ENCODE assay signal across 17 cellular contexts in genomic region chr11:126336065-126336464, GRCh38. TPM values are rescaled to one million over a fixed set of nuclear protein-coding genes. Genes with fewer than 3 reads are reported as not detected.
DNase-seq lines count a peak whose midpoint lies in the region; ATAC-seq and TF ChIP-seq lines count a peak whose summit lies in the region.
"Had no signal": no experiment of that assay in that cellular context is flagged by ENCODE, and none has a peak within 500 bp of the region (broad histone marks: within the 10 kb centered on the region; RNA-seq: fewer than 3 reads in every experiment).

No MANE protein-coding gene starts in this region.

- no peak for TF ChIP-seq CTCF in CD8-positive, alpha-beta T cell (IDR thresholded peaks at IDR 0.05)
- TF ChIP-seq CTCF in activated CD8-positive, alpha-beta T cell treated with anti-CD3 and anti-CD28 coated beads for 36 hours (IDR thresholded peaks at IDR 0.05), result no peak

- H3K4me3 ChIP-seq in BLaER1 treated with 17β-estradiol and CSF1 and Interleukin-3, amounts not matched to agents 10 nM and 100 nM, result no peak overlapping the region
- H3K4me3 ChIP-seq in CD8-positive, alpha-beta T cell (ENCODE audit: low read depth, low read length), result no peak overlapping the region
- H3K4me3 ChIP-seq in naive thymus-derived CD4-positive, alpha-beta T cell (ENCODE audit: low read length), result no peak overlapping the region
- H3K4me3 ChIP-seq: gastroesophageal sphincter had no signal

- H3K9me3 ChIP-seq in BLaER1 treated with 17β-estradiol and CSF1 and Interleukin-3, amounts not matched to agents 10 nM and 100 nM (replicated peaks in 1 of 11), result no peaks in the 10 kb centered on the region
- no peaks in the 10 kb centered on the region for H3K9me3 ChIP-seq in CD8-positive, alpha-beta T cell (ENCODE audit: low read length)
- H3K9me3 ChIP-seq in naive thymus-derived CD4-positive, alpha-beta T cell (ENCODE audit: control insufficient read depth in 2 of 3, low read length in 3 of 3), result no peaks in the 10 kb centered on the region
- H3K9me3 ChIP-seq: gastroesophageal sphincter had no signal

- H3K4me3 Mint-ChIP-seq in CD8-positive, alpha-beta T cell, result no peak overlapping the region
- no peak overlapping the region for H3K4me3 Mint-ChIP-seq in activated CD8-positive, alpha-beta T cell treated with anti-CD3 and anti-CD28 coated beads for 36 hours
- H3K4me3 Mint-ChIP-seq in naive thymus-derived CD4-positive, alpha-beta T cell, result no peak overlapping the region
- H3K4me3 Mint-ChIP-seq: stimulated activated naive CD8-positive, alpha-beta T cell treated with anti-CD3 and anti-CD28 coated beads, Interleukin-15, Interleukin-2, amounts not matched to agents 100 ng/mL and 50 ng/mL, for 24 hours had no signal

- H3K4me1 Mint-ChIP-seq in CD8-positive, alpha-beta T cell (ENCODE audit: low read depth), result peaks cover 17% of the 10 kb centered on the region
- peaks cover 10% of the 10 kb centered on the region for H3K4me1 Mint-ChIP-seq in activated CD8-positive, alpha-beta T cell treated with anti-CD3 and anti-CD28 coated beads for 36 hours (ENCODE audit: low read depth)
- H3K4me1 Mint-ChIP-seq in naive thymus-derived CD4-positive, alpha-beta T cell, result peaks cover 4 to 29% (median 8%) of the 10 kb centered on the region in 7 donors

- peak; percentile 45 for ATAC-seq in CD8-positive, alpha-beta T cell
- peak; percentile 54 for ATAC-seq in activated CD8-positive, alpha-beta T cell treated with anti-CD3 and anti-CD28 coated beads for 36 hours
- peak; percentile 47 for ATAC-seq in naive thymus-derived CD4-positive, alpha-beta T cell
- ATAC-seq: activated CD4-positive, CD25-positive, alpha-beta regulatory T cell treated with anti-CD3 and anti-CD28 coated beads, Interleukin-2, amount 50 U/mL, for 24 hours; gastroesophageal sphincter; sciatic nerve had no signal

- intact Hi-C loops in CD8-positive, alpha-beta T cell (cut with DNase I, micrococcal nuclease), result no loop called here
- intact Hi-C loops in activated CD8-positive, alpha-beta T cell treated with anti-CD3 and anti-CD28 coated beads for 36 hours (cut with micrococcal nuclease), result no loop called here
- intact Hi-C loops in naive thymus-derived CD4-positive, alpha-beta T cell (cut with micrococcal nuclease), result no loop called here

- peak overlapping the region in 7 of 11 experiments; percentile 18 to 61 (median 38); a peak in 11 of 22 replicates for H3K9ac ChIP-seq in BLaER1 treated with 17β-estradiol and CSF1 and Interleukin-3, amounts not matched to agents 10 nM and 100 nM

- peak overlapping the region; percentile 56 to 92 (median 79) for H3K4me2 ChIP-seq in BLaER1 treated with 17β-estradiol and CSF1 and Interleukin-3, amounts not matched to agents 10 nM and 100 nM

- H3K27me3 ChIP-seq in BLaER1 treated with 17β-estradiol and CSF1 and Interleukin-3, amounts not matched to agents 10 nM and 100 nM, result no peaks in the 10 kb centered on the region
- no peaks in the 10 kb centered on the region for H3K27me3 ChIP-seq in CD8-positive, alpha-beta T cell (ENCODE audit: insufficient read depth, low read length)
- H3K27me3 ChIP-seq in naive thymus-derived CD4-positive, alpha-beta T cell (ENCODE audit: control insufficient read depth in 2 of 2, insufficient read depth in 2 of 2, low read length in 2 of 2), result no peaks in the 10 kb centered on the region
- H3K27me3 ChIP-seq: gastroesophageal sphincter had no signal

- no peak for DNase-seq in CD8-positive, alpha-beta T cell
- no peak for DNase-seq in activated CD8-positive, alpha-beta T cell treated with anti-CD3 and anti-CD28 coated beads for 36 hours
- DNase-seq in naive thymus-derived CD4-positive, alpha-beta T cell, result peak in 1 of 9 donors; percentile 7
- no peak for DNase-seq in OCI-M2 (lab: John Stamatoyannopoulos, UW; ENCODE audit: unreplicated experiment)
- no peak for DNase-seq in NCI-H2107 treated with DMSO at 0.1 percent for 48 hours (lab: John Stamatoyannopoulos, UW; ENCODE audit: unreplicated experiment)
- DNase-seq in H4 (ENCODE audit: low spot score), result no peak
- no peak for DNase-seq in effector CD8-positive, alpha-beta T cell (lab: John Stamatoyannopoulos, UW)
- DNase-seq: kidney, NCI-H1105, NCI-H226, OCI-M1, SW 1271 had no signal

- H3K27ac Mint-ChIP-seq in CD8-positive, alpha-beta T cell, result peak overlapping the region; percentile 80
- H3K27ac Mint-ChIP-seq in activated CD8-positive, alpha-beta T cell treated with anti-CD3 and anti-CD28 coated beads for 36 hours, result peak overlapping the region; percentile 31
- H3K27ac Mint-ChIP-seq in naive thymus-derived CD4-positive, alpha-beta T cell, result peak overlapping the region in 8 of 9 donors; percentile 29 to 81 (median 68)
- H3K27ac Mint-ChIP-seq: stimulated activated naive CD8-positive, alpha-beta T cell treated with anti-CD3 and anti-CD28 coated beads, Interleukin-15, Interleukin-2, amounts not matched to agents 100 ng/mL and 50 ng/mL, for 24 hours had no signal

- POLR2A ChIA-PET in CD8-positive, alpha-beta T cell (lab: Charles Lee), result interaction anchor here (0.6 to 0.7 kb wide), 2 partner anchors 22 to 28 kb away, joined by 3 to 4 read pairs; no protein-coding TSS in a partner anchor
- POLR2A ChIA-PET in activated CD8-positive, alpha-beta T cell treated with anti-CD3 and anti-CD28 coated beads for 36 hours (lab: Charles Lee), result interaction anchor here (0.6 to 3.0 kb wide), 4 partner anchors 18 to 1054 kb away, joined by 3 to 12 read pairs (median 3); no protein-coding TSS in a partner anchor
- POLR2A ChIA-PET in naive thymus-derived CD4-positive, alpha-beta T cell (lab: Charles Lee), result no interaction called here

- H4K20me1 ChIP-seq in BLaER1 treated with 17β-estradiol and CSF1 and Interleukin-3, amounts not matched to agents 10 nM and 100 nM, result peaks cover 0 to 51% (median 0%) of the 10 kb centered on the region in 11 experiments; a peak in 6 of 22 replicates

- peaks cover 31 to 53% (median 48%) of the 10 kb centered on the region in 10 experiments for H3K4me1 ChIP-seq in BLaER1 treated with 17β-estradiol and CSF1 and Interleukin-3, amounts not matched to agents 10 nM and 100 nM
- no peaks in the 10 kb centered on the region for H3K4me1 ChIP-seq in CD8-positive, alpha-beta T cell (ENCODE audit: insufficient read depth, low read length)
- no peaks in the 10 kb centered on the region for H3K4me1 ChIP-seq in naive thymus-derived CD4-positive, alpha-beta T cell (ENCODE audit: control insufficient read depth in 2 of 2, insufficient read depth in 2 of 2, low read length in 2 of 2)

- H3K36me3 ChIP-seq in BLaER1 treated with 17β-estradiol and CSF1 and Interleukin-3, amounts not matched to agents 10 nM and 100 nM, result peaks cover 30 to 58% (median 47%) of the 10 kb centered on the region in 11 experiments; a peak in 21 of 22 replicates
- H3K36me3 ChIP-seq in CD8-positive, alpha-beta T cell (ENCODE audit: insufficient read depth, low read length), result peaks cover 34% of the 10 kb centered on the region
- H3K36me3 ChIP-seq in naive thymus-derived CD4-positive, alpha-beta T cell (ENCODE audit: control insufficient read depth in 2 of 3, insufficient read depth in 3 of 3, low read length in 3 of 3), result peaks cover 0 to 76% (median 21%) of the 10 kb centered on the region in 3 experiments

- no peaks in the 10 kb centered on the region for H3K9me3 Mint-ChIP-seq in CD8-positive, alpha-beta T cell
- H3K9me3 Mint-ChIP-seq in activated CD8-positive, alpha-beta T cell treated with anti-CD3 and anti-CD28 coated beads for 36 hours, result no peaks in the 10 kb centered on the region
- no peaks in the 10 kb centered on the region for H3K9me3 Mint-ChIP-seq in naive thymus-derived CD4-positive, alpha-beta T cell
- H3K9me3 Mint-ChIP-seq: stimulated activated naive CD8-positive, alpha-beta T cell treated with anti-CD3 and anti-CD28 coated beads, Interleukin-15, Interleukin-2, amounts not matched to agents 100 ng/mL and 50 ng/mL, for 24 hours had no signal

- peak overlapping the region in 8 of 11 experiments; percentile 41 to 72 (median 54); a peak in 15 of 22 replicates for H3K27ac ChIP-seq in BLaER1 treated with 17β-estradiol and CSF1 and Interleukin-3, amounts not matched to agents 10 nM and 100 nM
- H3K27ac ChIP-seq in CD8-positive, alpha-beta T cell (ENCODE audit: low read depth, low read length), result no peak overlapping the region
- peak overlapping the region; percentile 17 for H3K27ac ChIP-seq in naive thymus-derived CD4-positive, alpha-beta T cell (ENCODE audit: low read depth, low read length)
- H3K27ac ChIP-seq: gastroesophageal sphincter had no signal

- CTCF ChIA-PET in CD8-positive, alpha-beta T cell (lab: Charles Lee), result no interaction called here
- CTCF ChIA-PET in activated CD8-positive, alpha-beta T cell treated with anti-CD3 and anti-CD28 coated beads for 36 hours (lab: Charles Lee), result no interaction called here
- CTCF ChIA-PET in naive thymus-derived CD4-positive, alpha-beta T cell (lab: Charles Lee), result interaction anchor here (1.3 kb wide), 1 partner anchor 20 kb away, joined by 3 read pairs; no protein-coding TSS in a partner anchor

- no peaks in the 10 kb centered on the region for H3K27me3 Mint-ChIP-seq in CD8-positive, alpha-beta T cell (ENCODE audit: low read depth)
- no peaks in the 10 kb centered on the region for H3K27me3 Mint-ChIP-seq in activated CD8-positive, alpha-beta T cell treated with anti-CD3 and anti-CD28 coated beads for 36 hours
- H3K27me3 Mint-ChIP-seq in naive thymus-derived CD4-positive, alpha-beta T cell, result no peaks in the 10 kb centered on the region
- H3K27me3 Mint-ChIP-seq: stimulated activated naive CD8-positive, alpha-beta T cell treated with anti-CD3 and anti-CD28 coated beads, Interleukin-15, Interleukin-2, amounts not matched to agents 100 ng/mL and 50 ng/mL, for 24 hours had no signal

- peaks cover 84% of the 10 kb centered on the region for H3K36me3 Mint-ChIP-seq in CD8-positive, alpha-beta T cell
- H3K36me3 Mint-ChIP-seq in activated CD8-positive, alpha-beta T cell treated with anti-CD3 and anti-CD28 coated beads for 36 hours (ENCODE audit: low read depth), result peaks cover 4% of the 10 kb centered on the region
- peaks cover 6 to 52% (median 12%) of the 10 kb centered on the region in 5 donors for H3K36me3 Mint-ChIP-seq in naive thymus-derived CD4-positive, alpha-beta T cell

RNA-seq across cellular contexts. Expression of gene ST3GAL4, which starts 19.4 kb away (rescaled TPM):
- 1 to 10 TPM; 2.8 to 3.7 TPM for total RNA-seq in CD8-positive, alpha-beta T cell
- total RNA-seq in activated CD8-positive, alpha-beta T cell treated with anti-CD3 and anti-CD28 coated beads for 36 hours, result 10 to 100 TPM; 10.7 to 11.7 TPM
- 10 to 100 TPM in 1 of 5 experiments, 1 to 10 TPM in 4; 2.7 to 13.4 (median 4.7) TPM for total RNA-seq in naive thymus-derived CD4-positive, alpha-beta T cell
- 1 to 10 TPM; 4.0 to 4.1 TPM for polyA plus RNA-seq in naive thymus-derived CD4-positive, alpha-beta T cell
- 49.8 and 55.9 TPM in 2 replicates for total RNA-seq in H4 (2014; rRNA removed; shearing (Covaris generic))

RNA-seq across cellular contexts. Expression of gene DCPS, which starts 32.2 kb away (rescaled TPM):
- total RNA-seq in CD8-positive, alpha-beta T cell, result 1 to 10 TPM; 7.3 to 7.5 TPM
- total RNA-seq in activated CD8-positive, alpha-beta T cell treated with anti-CD3 and anti-CD28 coated beads for 36 hours, result 10 to 100 TPM; 17.2 to 18.8 TPM
- 10 to 100 TPM; 11.0 to 37.2 (median 17.4) TPM for total RNA-seq in naive thymus-derived CD4-positive, alpha-beta T cell
- polyA plus RNA-seq in naive thymus-derived CD4-positive, alpha-beta T cell, result 10 to 100 TPM; 37.9 to 39.2 TPM
- 25.9 and 36.9 TPM in 2 replicates for total RNA-seq in H4 (2014; rRNA removed; shearing (Covaris generic))

RNA-seq across cellular contexts. Expression of gene TIRAP, which starts 53.2 kb away (rescaled TPM):
- 1 to 10 TPM; 6.7 to 7.9 TPM for total RNA-seq in CD8-positive, alpha-beta T cell
- 1 to 10 TPM; 4.6 to 4.9 TPM for total RNA-seq in activated CD8-positive, alpha-beta T cell treated with anti-CD3 and anti-CD28 coated beads for 36 hours
- 10 to 100 TPM; 12.9 to 21.5 (median 17.9) TPM for total RNA-seq in naive thymus-derived CD4-positive, alpha-beta T cell
- 10 to 100 TPM in 1 of 2 donors, 1 to 10 TPM in 1; 9.6 to 15.3 TPM for polyA plus RNA-seq in naive thymus-derived CD4-positive, alpha-beta T cell
- 1.8 and 3.9 TPM in 2 replicates for total RNA-seq in H4 (2014; rRNA removed; shearing (Covaris generic))
